8 cellular contexts compared by ENCODE assay signal in genomic region chr7:141014523-141015395, GRCh38. TPM values are rescaled to one million over a fixed set of nuclear protein-coding genes. Genes with fewer than 3 reads are reported as not detected.
DNase-seq lines count a peak whose midpoint lies in the region; ATAC-seq, FAIRE-seq and TF ChIP-seq lines count a peak whose summit lies in the region.

Gene MRPS33, minus strand, starts transcription at chr7:141014952. Its CDS starts 4,319 bp downstream, at chr7:141010633.

- H3K4me1 Mint-ChIP-seq in activated CD4-positive, alpha-beta T cell treated with anti-CD3 and anti-CD28 coated beads for 36 hours, result peaks cover 32% of the 10 kb centered on the region

- no peaks in the 10 kb centered on the region for H4K20me1 ChIP-seq in BLaER1

- peak within 1 kb of the TSS; percentile 80 for H3K4me2 ChIP-seq in BLaER1

- peak; percentile 95 for FAIRE-seq in GM19239 (lab: Jason Lieb, UNC)

- H3K36me3 ChIP-seq in BLaER1, result peaks cover 10% of the 10 kb centered on the region

- peak within 1 kb of the TSS; percentile 99 for H3K27ac Mint-ChIP-seq in activated CD4-positive, alpha-beta T cell treated with anti-CD3 and anti-CD28 coated beads for 36 hours

- peaks cover 5% of the 10 kb centered on the region for H3K9me3 Mint-ChIP-seq in activated CD4-positive, alpha-beta T cell treated with anti-CD3 and anti-CD28 coated beads for 36 hours (ENCODE audit: low read depth)

- POLR2A ChIA-PET in activated CD4-positive, alpha-beta T cell treated with anti-CD3 and anti-CD28 coated beads for 36 hours (lab: Charles Lee), result interaction anchor here (0.6 to 1.4 kb wide), 6 partner anchors 12 to 1837 kb away, joined by 3 to 4 read pairs (median 3); partner anchors contain the start of gene SSBP1

- H3K4me3 Mint-ChIP-seq in activated CD4-positive, alpha-beta T cell treated with anti-CD3 and anti-CD28 coated beads for 36 hours, result peak within 1 kb of the TSS; percentile 96

- peaks cover 6% of the 10 kb centered on the region for H3K36me3 Mint-ChIP-seq in activated CD4-positive, alpha-beta T cell treated with anti-CD3 and anti-CD28 coated beads for 36 hours (ENCODE audit: low read depth)

- H3K27me3 ChIP-seq in BLaER1, result no peaks in the 10 kb centered on the region

- peak; percentile 50 for TF ChIP-seq CTCF in choroid plexus epithelial cell (conservative IDR thresholded peaks at IDR 0.05; ENCODE audit: low read depth, low read length)

- no peaks in the 10 kb centered on the region for H3K9me3 ChIP-seq in BLaER1

- ATAC-seq in HG03457 (IDR thresholded peaks at IDR 0.05; ENCODE audit: unreplicated experiment), result peak; percentile 97
- peak; percentile 91 for ATAC-seq in activated CD4-positive, alpha-beta T cell treated with anti-CD3 and anti-CD28 coated beads for 36 hours

- DNase-seq in GM19239 (ENCODE audit: insufficient read length, low spot score) (peak; percentile 84), NCI-H524 (lab: John Stamatoyannopoulos, UW) (peak; percentile 92 to 98), choroid plexus epithelial cell (ENCODE audit: low read depth) (peak; percentile 97), kidney glomerular epithelial cell (lab: John Stamatoyannopoulos, UW) (peak; percentile 94)
- DNase-seq in activated CD4-positive, alpha-beta T cell treated with anti-CD3 and anti-CD28 coated beads for 36 hours, result peak; percentile 97
- peak; percentile 86 to 89 for DNase-seq in stimulated activated CD4-positive, alpha-beta T cell treated with anti-CD3 and anti-CD28 coated beads, Interleukin-1b, Interleukin-23, amount 100 ng/mL, for 1 hour (ENCODE audit: low read depth in 2 of 2)

- peaks cover 9% of the 10 kb centered on the region for H3K27me3 Mint-ChIP-seq in activated CD4-positive, alpha-beta T cell treated with anti-CD3 and anti-CD28 coated beads for 36 hours

- peak within 1 kb of the TSS; percentile 90 for H3K27ac ChIP-seq in BLaER1

- peak within 1 kb of the TSS; percentile 83 for H3K9ac ChIP-seq in BLaER1

- intact Hi-C loops in activated CD4-positive, alpha-beta T cell treated with anti-CD3 and anti-CD28 coated beads for 36 hours (cut with DNase I, micrococcal nuclease), result loop anchor here (1.0 to 10.0 kb wide), 18 partner anchors 38 to 840 kb away; partner anchors contain the start of genes AGK (in 2 of the 2), BRAF (in 2 of the 2), KDM7A (in 2 of the 2) and NDUFB2 (in 2 of the 2)

- H3K4me3 ChIP-seq in BLaER1 (peak within 1 kb of the TSS; percentile 74), choroid plexus epithelial cell (ENCODE audit: low read depth, low read length) (peak within 1 kb of the TSS; percentile 82)

- CTCF ChIA-PET in activated CD4-positive, alpha-beta T cell treated with anti-CD3 and anti-CD28 coated beads for 36 hours (lab: Charles Lee), result interaction anchor here (0.5 to 6.9 kb wide), 10 partner anchors 25 to 641 kb away, joined by 3 to 66 read pairs (median 4); no protein-coding TSS in a partner anchor

- peaks cover 12% of the 10 kb centered on the region for H3K4me1 ChIP-seq in BLaER1

RNA-seq across cellular contexts. Expression of gene MRPS33, which starts in this region (rescaled TPM):
- 100 to 1,000 TPM; 101 to 104 TPM for total RNA-seq in activated CD4-positive, alpha-beta T cell treated with anti-CD3 and anti-CD28 coated beads for 36 hours

Comparison
In these comparisons a context has a peak if more than half of its experiments do, and no peak if none do; other contexts are left out.
1. Peak in every context shown above with its lines: DNase-seq, ATAC-seq, H3K4me3 ChIP-seq and H3K27ac ChIP-seq.